ENCODE assay signal across 9 cellular contexts in the genomic region with DNA sequence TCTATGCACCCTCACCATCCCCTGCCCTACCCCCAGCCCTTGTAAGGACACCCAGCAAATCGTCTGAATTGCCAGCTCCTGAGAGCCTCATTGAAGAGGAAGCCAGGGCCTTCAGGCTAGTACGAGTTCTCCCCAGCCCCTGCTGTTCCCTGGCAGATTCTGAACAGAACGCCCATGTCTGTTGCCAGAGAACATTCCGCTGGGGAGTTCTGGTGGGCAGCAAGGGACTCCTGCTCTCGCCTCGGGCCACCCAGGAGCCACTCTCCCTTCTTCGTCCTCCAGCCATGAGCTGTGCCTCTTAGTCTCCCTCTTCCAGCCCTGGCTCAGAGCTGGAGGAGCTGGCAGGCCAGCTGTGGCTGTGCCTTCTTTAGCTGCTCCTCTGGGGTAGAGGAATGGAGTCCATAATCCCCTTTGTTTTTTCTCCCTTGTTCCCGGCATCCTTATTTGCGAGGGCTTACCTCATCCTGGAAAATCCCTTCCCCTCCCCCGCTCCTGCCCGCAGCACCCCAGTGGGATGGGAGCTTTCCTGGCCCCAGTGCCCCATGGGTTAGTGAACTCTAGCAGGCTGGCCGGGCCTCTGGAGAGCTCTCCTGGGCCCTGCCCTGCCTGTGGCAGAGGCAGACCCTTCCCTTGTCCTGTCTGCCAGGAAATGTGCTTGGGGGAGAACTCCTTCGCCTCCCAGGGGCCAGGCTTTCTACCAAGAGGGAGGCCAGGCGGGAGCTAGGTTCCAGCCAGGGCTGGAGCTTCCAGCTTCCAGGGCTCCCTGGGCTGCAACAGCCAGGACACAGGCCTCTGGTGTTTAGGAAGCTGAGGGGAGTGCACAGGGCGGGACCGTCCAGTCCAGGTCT. TPM values are rescaled to one million over a fixed set of nuclear protein-coding genes. Genes with fewer than 3 reads are reported as not detected.
DNase-seq lines count a peak whose midpoint lies in the region; ATAC-seq and TF ChIP-seq lines count a peak whose summit lies in the region.
"Had no signal": no experiment of that assay in that cellular context is flagged by ENCODE, and none has a peak within 500 bp of the region (broad histone marks: within the 10 kb centered on the region; RNA-seq: fewer than 3 reads in every experiment).

No MANE protein-coding gene starts in this region.

- no TSS peak for BruUV-seq in Panc1 (replicated peaks; lab: Mats Ljungman, UMichigan)

- H3K4me3 ChIP-seq in Panc1 (ENCODE audit: low read depth in 2 of 2, low read length in 2 of 2) (no peak overlapping the region), esophagus squamous epithelium (no peak overlapping the region)
- no peak overlapping the region for H3K4me3 ChIP-seq in naive thymus-derived CD4-positive, alpha-beta T cell (ENCODE audit: low read length)

- H3K4me3 Mint-ChIP-seq in naive thymus-derived CD4-positive, alpha-beta T cell, result no peak overlapping the region

- H3K36me3 Mint-ChIP-seq in naive thymus-derived CD4-positive, alpha-beta T cell, result peaks cover 0 to 8% (median 0%) of the 10 kb centered on the region in 5 donors

- DNase-seq in AG08395 (ENCODE audit: low spot score), result peak; percentile 72
- DNase-seq in Panc1 (ENCODE audit: low read depth, low spot score), result no peak
- DNase-seq in esophagus squamous epithelium (lab: John Stamatoyannopoulos, UW), result no peak
- no peak for DNase-seq in naive thymus-derived CD4-positive, alpha-beta T cell
- no peak for DNase-seq in activated CD4-positive, CD25-positive, alpha-beta regulatory T cell (lab: John Stamatoyannopoulos, UW)
- DNase-seq: NCI-H69 had no signal

- H3K9me3 ChIP-seq in Panc1 (ENCODE audit: control insufficient read depth, insufficient read depth, low read depth, low read length) (no peaks in the 10 kb centered on the region), esophagus squamous epithelium (no peaks in the 10 kb centered on the region)
- no peaks in the 10 kb centered on the region for H3K9me3 ChIP-seq in naive thymus-derived CD4-positive, alpha-beta T cell (ENCODE audit: control insufficient read depth in 2 of 3, low read length in 3 of 3)

- in situ Hi-C loops in Panc1 (cut with HindIII; ENCODE audit: low pct_unique_long_range_greater_than_20kb, low sequenced_read_pairs), result no loop called here

- H3K4me1 ChIP-seq in Panc1 (ENCODE audit: control insufficient read depth, insufficient read depth, low read length) (peaks cover 36% of the 10 kb centered on the region), esophagus squamous epithelium (peaks cover 22 to 87% (median 45%) of the 10 kb centered on the region in 3 donors)
- H3K4me1 ChIP-seq in naive thymus-derived CD4-positive, alpha-beta T cell (ENCODE audit: control insufficient read depth in 2 of 2, insufficient read depth in 2 of 2, low read length in 2 of 2), result peaks cover 0 to 2% of the 10 kb centered on the region in 2 donors

- CTCF ChIA-PET in Panc1 (lab: Charles Lee), result no interaction called here
- CTCF ChIA-PET in naive thymus-derived CD4-positive, alpha-beta T cell (lab: Charles Lee), result interaction anchor here (0.6 kb wide), 1 partner anchor 11 kb away, joined by 3 read pairs; no protein-coding TSS in a partner anchor

- peak; percentile 57 for ATAC-seq in Panc1
- ATAC-seq in naive thymus-derived CD4-positive, alpha-beta T cell, result no peak
- no peak for ATAC-seq in HG03354 (IDR thresholded peaks at IDR 0.05; ENCODE audit: poor library complexity, severe bottlenecking, unreplicated experiment)
- ATAC-seq in GM21619 (IDR thresholded peaks at IDR 0.05; ENCODE audit: unreplicated experiment), result no peak
- no peak for ATAC-seq in esophagus mucosa

- WGBS in esophagus squamous epithelium, 2 donors, result 25 to 41% methylated on average over 8 to 11 of the region's 16 CpGs

- TF ChIP-seq POLR2A in esophagus squamous epithelium (IDR thresholded peaks at IDR 0.05), result no peak

- TF ChIP-seq CTCF in Panc1 (IDR thresholded peaks at IDR 0.05), result no peak
- no peak for TF ChIP-seq CTCF in esophagus squamous epithelium (IDR thresholded peaks at IDR 0.05)

- H3K27ac ChIP-seq in Panc1 (ENCODE audit: low read length), result peak overlapping the region; percentile 69
- H3K27ac ChIP-seq in esophagus squamous epithelium, result peak overlapping the region; percentile 61 to 92 (median 86)
- no peak overlapping the region for H3K27ac ChIP-seq in naive thymus-derived CD4-positive, alpha-beta T cell (ENCODE audit: low read depth, low read length)

- peaks cover 4 to 15% (median 6%) of the 10 kb centered on the region in 7 donors for H3K4me1 Mint-ChIP-seq in naive thymus-derived CD4-positive, alpha-beta T cell

- POLR2A ChIA-PET in Panc1 (lab: Charles Lee), result interaction anchor here (0.5 kb wide), 1 partner anchor 67 kb away, joined by 3 read pairs; no protein-coding TSS in a partner anchor
- POLR2A ChIA-PET in naive thymus-derived CD4-positive, alpha-beta T cell (lab: Charles Lee), result no interaction called here

- intact Hi-C loops in Panc1 (cut with micrococcal nuclease; ENCODE audit: unreplicated experiment), result no loop called here
- intact Hi-C loops in esophagus squamous epithelium (cut with DNase I), result no loop called here
- intact Hi-C loops in naive thymus-derived CD4-positive, alpha-beta T cell (cut with micrococcal nuclease), result no loop called here

- H3K9me3 Mint-ChIP-seq in naive thymus-derived CD4-positive, alpha-beta T cell, result peaks cover 0 to 1% (median 0%) of the 10 kb centered on the region in 11 donors

- no peaks in the 10 kb centered on the region for H3K27me3 Mint-ChIP-seq in naive thymus-derived CD4-positive, alpha-beta T cell

- H3K27ac Mint-ChIP-seq in naive thymus-derived CD4-positive, alpha-beta T cell, result peak overlapping the region in 8 of 9 donors; percentile 28 to 69 (median 56)

- H3K27me3 ChIP-seq in Panc1 (ENCODE audit: control insufficient read depth, insufficient read depth, low read length) (no peaks in the 10 kb centered on the region), esophagus squamous epithelium (no peaks in the 10 kb centered on the region)
- no peaks in the 10 kb centered on the region for H3K27me3 ChIP-seq in naive thymus-derived CD4-positive, alpha-beta T cell (ENCODE audit: control insufficient read depth in 2 of 2, insufficient read depth in 2 of 2, low read length in 2 of 2)

- no peaks in the 10 kb centered on the region for H3K36me3 ChIP-seq in Panc1 (ENCODE audit: control insufficient read depth, insufficient read depth, low read length)
- H3K36me3 ChIP-seq in esophagus squamous epithelium, result peaks cover 0 to 36% (median 0%) of the 10 kb centered on the region in 3 donors
- peaks cover 0 to 33% (median 0%) of the 10 kb centered on the region in 3 experiments for H3K36me3 ChIP-seq in naive thymus-derived CD4-positive, alpha-beta T cell (ENCODE audit: control insufficient read depth in 2 of 3, insufficient read depth in 3 of 3, low read length in 3 of 3)

RNA-seq across cellular contexts. Expression of a gene that starts 16.6 kb away (rescaled TPM):
- 54.4 TPM for total RNA-seq in Panc1 (2021; ENCODE audit: unreplicated experiment)
- 64.3 TPM for polyA plus RNA-seq in Panc1 (2012; ENCODE audit: insufficient read length)
- 10 to 100 TPM; 27.6 to 75.9 (median 48.8) TPM for total RNA-seq in esophagus squamous epithelium
- 10 to 100 TPM; 55.2 to 88.7 (median 59.1) TPM for total RNA-seq in naive thymus-derived CD4-positive, alpha-beta T cell
- polyA plus RNA-seq in naive thymus-derived CD4-positive, alpha-beta T cell, result 10 to 100 TPM; 23.9 to 50.5 TPM
- total RNA-seq in esophagus mucosa, result 29.1 TPM
